Comparison of ENCODE assay signal across 31 cellular contexts in genomic region chr2:212226114-212226513, GRCh38.
"Had no signal": no experiment of that assay in that cellular context is flagged by ENCODE, and none has a peak within 500 bp of the region (broad histone marks: within the 10 kb centered on the region; RNA-seq: fewer than 3 reads in every experiment).

No MANE protein-coding gene starts in this region.

- H3K4me1 ChIP-seq: ascending aorta, breast epithelium, colonic mucosa, gastroesophageal sphincter, heart right ventricle had no signal

- H3K27me3 Mint-ChIP-seq: activated CD4-positive, alpha-beta memory T cell treated with anti-CD3 and anti-CD28 coated beads for 36 hours; activated CD4-positive, alpha-beta T cell treated with anti-CD3 and anti-CD28 coated beads for 36 hours; activated CD4-positive, alpha-beta T cell treated with anti-CD3 and anti-CD28 coated beads, Interleukin-2, amount 10 ng/mL, durations not matched to agents 24 days and 14 days; activated CD8-positive, alpha-beta memory T cell treated with anti-CD3 and anti-CD28 coated beads, Interleukin-2, amount 10 ng/mL, durations not matched to agents 7 days and 5 days; activated naive CD4-positive, alpha-beta T cell treated with anti-CD3 and anti-CD28 coated beads, Interleukin-2, amount 10 ng/mL, durations not matched to agents 7 days and 5 days; activated T-cell treated with anti-CD3 and anti-CD28 coated beads, Interleukin-2, amount 50 U/mL, for 24 hours had no signal

- FAIRE-seq: endometrium, endothelial cell of umbilical vein had no signal

- H3K36me3 Mint-ChIP-seq: activated CD4-positive, alpha-beta memory T cell treated with anti-CD3 and anti-CD28 coated beads for 36 hours; activated CD8-positive, alpha-beta memory T cell treated with anti-CD3 and anti-CD28 coated beads, Interleukin-2, amount 10 ng/mL, durations not matched to agents 7 days and 5 days; activated naive CD4-positive, alpha-beta T cell treated with anti-CD3 and anti-CD28 coated beads, Interleukin-2, amount 10 ng/mL, durations not matched to agents 7 days and 5 days; activated naive CD4-positive, alpha-beta T cell treated with anti-CD3 and anti-CD28 coated beads, Interleukin-2, amount 50 U/mL, for 72 hours; activated naive CD8-positive, alpha-beta T cell treated with anti-CD3 and anti-CD28 coated beads, Interleukin-2, amount 10 ng/mL, durations not matched to agents 7 days and 5 days; brain had no signal

- H3K27ac Mint-ChIP-seq: activated CD4-positive, alpha-beta memory T cell treated with anti-CD3 and anti-CD28 coated beads for 36 hours; activated CD4-positive, alpha-beta T cell treated with anti-CD3 and anti-CD28 coated beads for 36 hours; activated CD4-positive, alpha-beta T cell treated with anti-CD3 and anti-CD28 coated beads, Interleukin-2, amount 10 ng/mL, durations not matched to agents 24 days and 14 days; activated CD8-positive, alpha-beta memory T cell treated with anti-CD3 and anti-CD28 coated beads, Interleukin-2, amount 10 ng/mL, durations not matched to agents 7 days and 5 days; activated CD8-positive, alpha-beta T cell treated with anti-CD3 and anti-CD28 coated beads, Interleukin-2, amount 10 ng/mL, durations not matched to agents 7 days and 5 days; activated naive CD4-positive, alpha-beta T cell treated with anti-CD3 and anti-CD28 coated beads, Interleukin-2, amount 10 ng/mL, durations not matched to agents 7 days and 5 days; activated naive CD4-positive, alpha-beta T cell treated with anti-CD3 and anti-CD28 coated beads, Interleukin-2, amount 50 U/mL, for 72 hours; activated naive CD8-positive, alpha-beta T cell treated with anti-CD3 and anti-CD28 coated beads, Interleukin-2, amount 10 ng/mL, durations not matched to agents 7 days and 5 days; activated T-cell treated with anti-CD3 and anti-CD28 coated beads, Interleukin-2, amount 50 U/mL, for 24 hours; activated T-cell treated with anti-CD3 and anti-CD28 coated beads, Interleukin-2, amount 50 U/mL, for 72 hours had no signal

- H3K9me3 ChIP-seq: ascending aorta, breast epithelium, colonic mucosa, esophagus squamous epithelium, gastroesophageal sphincter, heart right ventricle had no signal

- H3K9me3 Mint-ChIP-seq: activated CD4-positive, alpha-beta T cell treated with anti-CD3 and anti-CD28 coated beads, Interleukin-2, amount 10 ng/mL, durations not matched to agents 24 days and 14 days; activated naive CD4-positive, alpha-beta T cell treated with anti-CD3 and anti-CD28 coated beads, Interleukin-2, amount 10 ng/mL, durations not matched to agents 7 days and 5 days; brain had no signal

- H3K27ac ChIP-seq: ascending aorta, breast epithelium, cardiac muscle cell, colonic mucosa, epithelial cell of prostate, esophagus squamous epithelium, gastroesophageal sphincter, heart right ventricle had no signal

- H3K27me3 ChIP-seq: ascending aorta, breast epithelium, cardiac muscle cell, colonic mucosa, esophagus squamous epithelium, gastroesophageal sphincter, heart right ventricle had no signal

- H3K4me3 Mint-ChIP-seq: activated CD4-positive, alpha-beta memory T cell treated with anti-CD3 and anti-CD28 coated beads for 36 hours; activated CD4-positive, alpha-beta T cell treated with anti-CD3 and anti-CD28 coated beads for 36 hours; activated CD4-positive, alpha-beta T cell treated with anti-CD3 and anti-CD28 coated beads, Interleukin-2, amount 10 ng/mL, durations not matched to agents 24 days and 14 days; activated CD8-positive, alpha-beta memory T cell treated with anti-CD3 and anti-CD28 coated beads, Interleukin-2, amount 10 ng/mL, durations not matched to agents 7 days and 5 days; activated CD8-positive, alpha-beta T cell treated with anti-CD3 and anti-CD28 coated beads, Interleukin-2, amount 10 ng/mL, durations not matched to agents 7 days and 5 days; activated naive CD4-positive, alpha-beta T cell treated with anti-CD3 and anti-CD28 coated beads, Interleukin-2, amount 10 ng/mL, durations not matched to agents 7 days and 5 days; activated naive CD8-positive, alpha-beta T cell treated with anti-CD3 and anti-CD28 coated beads, Interleukin-2, amount 10 ng/mL, durations not matched to agents 7 days and 5 days; activated T-cell treated with anti-CD3 and anti-CD28 coated beads, Interleukin-2, amount 50 U/mL, for 24 hours; activated T-cell treated with anti-CD3 and anti-CD28 coated beads, Interleukin-2, amount 50 U/mL, for 72 hours had no signal

- H3K4me3 ChIP-seq: ascending aorta, breast epithelium, cardiac muscle cell, colonic mucosa, esophagus squamous epithelium, gastroesophageal sphincter, heart right ventricle had no signal

- H3K4me1 Mint-ChIP-seq: activated CD4-positive, alpha-beta T cell treated with anti-CD3 and anti-CD28 coated beads for 36 hours; activated CD4-positive, alpha-beta T cell treated with anti-CD3 and anti-CD28 coated beads, Interleukin-2, amount 10 ng/mL, durations not matched to agents 24 days and 14 days; activated CD8-positive, alpha-beta memory T cell treated with anti-CD3 and anti-CD28 coated beads, Interleukin-2, amount 10 ng/mL, durations not matched to agents 7 days and 5 days; activated naive CD4-positive, alpha-beta T cell treated with anti-CD3 and anti-CD28 coated beads, Interleukin-2, amount 10 ng/mL, durations not matched to agents 7 days and 5 days; activated naive CD8-positive, alpha-beta T cell treated with anti-CD3 and anti-CD28 coated beads, Interleukin-2, amount 10 ng/mL, durations not matched to agents 7 days and 5 days had no signal

- DNase-seq: activated CD4-positive, alpha-beta memory T cell treated with anti-CD3 and anti-CD28 coated beads for 36 hours; activated CD4-positive, alpha-beta T cell treated with anti-CD3 and anti-CD28 coated beads for 36 hours; activated CD4-positive, alpha-beta T cell treated with anti-CD3 and anti-CD28 coated beads, Interleukin-2, amount 10 ng/mL, durations not matched to agents 24 days and 14 days; activated CD4-positive, CD25-positive, alpha-beta regulatory T cell; activated CD4-positive, CD25-positive, alpha-beta regulatory T cell treated with anti-CD3 and anti-CD28 coated beads, Interleukin-2, amount 50 U/mL, for 72 hours; activated CD8-positive, alpha-beta memory T cell treated with anti-CD3 and anti-CD28 coated beads, Interleukin-2, amount 10 ng/mL, durations not matched to agents 7 days and 5 days; activated CD8-positive, alpha-beta memory T cell treated with anti-CD3 and anti-CD28 coated beads, Interleukin-2, amount 50 U/mL, for 4 hours; activated CD8-positive, alpha-beta T cell treated with anti-CD3 and anti-CD28 coated beads, Interleukin-2, amount 10 ng/mL, durations not matched to agents 7 days and 5 days; activated gamma-delta T cell; activated naive CD4-positive, alpha-beta T cell; activated naive CD4-positive, alpha-beta T cell treated with anti-CD3 and anti-CD28 coated beads, Interleukin-2, amount 10 ng/mL, durations not matched to agents 7 days and 5 days; activated naive CD8-positive, alpha-beta T cell treated with anti-CD3 and anti-CD28 coated beads, Interleukin-2, amount 10 ng/mL, durations not matched to agents 7 days and 5 days; activated T-cell treated with anti-CD3 and anti-CD28 coated beads, Interleukin-2, amount 50 U/mL, for 24 hours; activated T-cell treated with anti-CD3 and anti-CD28 coated beads, Interleukin-2, amount 50 U/mL, for 72 hours; central memory CD4-positive, alpha-beta T cell; cerebellar nuclear complex; colonic mucosa; effector CD8-positive, alpha-beta T cell; esophagus squamous epithelium; foreskin melanocyte; heart right ventricle; T-helper 2 cell had no signal

- ATAC-seq: activated CD4-positive, alpha-beta T cell treated with anti-CD3 and anti-CD28 coated beads for 36 hours; activated CD8-positive, alpha-beta memory T cell treated with anti-CD3 and anti-CD28 coated beads, Interleukin-2, amount 10 ng/mL, durations not matched to agents 7 days and 5 days; activated CD8-positive, alpha-beta T cell treated with anti-CD3 and anti-CD28 coated beads, Interleukin-2, amount 10 ng/mL, durations not matched to agents 7 days and 5 days; activated naive CD4-positive, alpha-beta T cell treated with anti-CD3 and anti-CD28 coated beads, Interleukin-2, amount 50 U/mL, for 72 hours; activated T-cell treated with anti-CD3 and anti-CD28 coated beads, Interleukin-2, amount 50 U/mL, for 72 hours; gastroesophageal sphincter; heart right ventricle had no signal

- H3K36me3 ChIP-seq: ascending aorta, breast epithelium, cardiac muscle cell, colonic mucosa, esophagus squamous epithelium, gastroesophageal sphincter, heart right ventricle had no signal
